In genomic region chr4:8192748-8193738, GRCh38 we compare ENCODE assay signal across 1 cellular context.
TF ChIP-seq lines count a peak whose summit lies in the region.

No MANE protein-coding gene starts in this region.

TF ChIP-seq in A549, 52 proteins besides CTCF, POLR2A, EP300 and RAD21 (continued from another document):
- TF ChIP-seq ELK1 (IDR thresholded peaks at IDR 0.05; ENCODE audit: low read depth, low read length): no peak
- no peak for TF ChIP-seq HES2 (IDR thresholded peaks at IDR 0.05)
- TF ChIP-seq CHD2 (IDR thresholded peaks at IDR 0.05; ENCODE audit: low read length, partially characterized antibody): no peak
- TF ChIP-seq NR3C1 (IDR thresholded peaks at IDR 0.05): no peak
- no peak for TF ChIP-seq POLR2AphosphoS2 (conservative IDR thresholded peaks at IDR 0.05; ENCODE audit: low read length)
- TF ChIP-seq HOXA7 (CRISPR knock-in tag; IDR thresholded peaks at IDR 0.05): no peak
- TF ChIP-seq RFX5 (IDR thresholded peaks at IDR 0.05): no peak
- TF ChIP-seq FOSB (CRISPR knock-in tag; IDR thresholded peaks at IDR 0.05): no peak
- peak; percentile 97 for TF ChIP-seq ZFP36 (IDR thresholded peaks at IDR 0.05; ENCODE audit: borderline replicate concordance, partially characterized antibody)
- 0 out of 2 replicates have a peak, but pooled peaks have one; percentile 15 for TF ChIP-seq KDM1A (IDR thresholded peaks at IDR 0.05; ENCODE audit: low read depth)
- no peak for TF ChIP-seq GATA3 (IDR thresholded peaks at IDR 0.05; ENCODE audit: borderline replicate concordance)
- TF ChIP-seq CBX8 (IDR thresholded peaks at IDR 0.05): no peak
